Comparison of ENCODE assay signal across 8 cellular contexts in genomic region chr5:135565691-135566421, GRCh38. TPM values are rescaled to one million over a fixed set of nuclear protein-coding genes. Genes with fewer than 3 reads are reported as not detected.
A peak's percentile ranks its signal among the peaks of the same experiment; 100 is the strongest.
DNase-seq lines count a peak whose midpoint lies in the region; ATAC-seq and TF ChIP-seq lines count a peak whose summit lies in the region.

No MANE protein-coding gene starts in this region.

- intact Hi-C loops in left ventricle myocardium inferior (cut with micrococcal nuclease) = no loop called here
- intact Hi-C loops in sigmoid colon (cut with DNase I) = loop anchor here (10.0 kb wide), 1 partner anchor 649 kb away; no protein-coding TSS in a partner anchor

- DNase-seq in Jurkat, Clone E6-1 (ENCODE audit: low read depth, low spot score) = peak; percentile 44
- DNase-seq in SKM-1 (lab: John Stamatoyannopoulos, UW; ENCODE audit: unreplicated experiment) (peak; percentile 65), left ventricle myocardium inferior (peak; percentile 68), sigmoid colon (peak; percentile 74)
- peak; percentile 39 for DNase-seq in activated naive CD8-positive, alpha-beta T cell treated with anti-CD3 and anti-CD28 coated beads, Interleukin-2, amount 50 U/mL, for 16 hours (ENCODE audit: low read depth, low spot score)

- H3K9me3 ChIP-seq in left ventricle myocardium inferior (replicated peaks) (no peaks in the 10 kb centered on the region), sigmoid colon (no peaks in the 10 kb centered on the region)

- peaks cover 49% of the 10 kb centered on the region for H3K27me3 ChIP-seq in left ventricle myocardium inferior (ENCODE audit: low read depth)
- no peaks in the 10 kb centered on the region for H3K27me3 ChIP-seq in sigmoid colon

- TF ChIP-seq EP300 in sigmoid colon (IDR thresholded peaks at IDR 0.05) = no peak

- H3K27ac ChIP-seq in left ventricle myocardium inferior (replicated peaks) = no peak overlapping the region
- no peak overlapping the region for H3K27ac ChIP-seq in sigmoid colon

- no peak for ATAC-seq in HG02840 (IDR thresholded peaks at IDR 0.05; ENCODE audit: low FRiP score, unreplicated experiment)
- ATAC-seq in GM19452 (IDR thresholded peaks at IDR 0.05; ENCODE audit: unreplicated experiment) = no peak

- no peak for TF ChIP-seq POLR2A in sigmoid colon (IDR thresholded peaks at IDR 0.05)

- TF ChIP-seq CTCF in GM12873 (IDR thresholded peaks at IDR 0.05; ENCODE audit: insufficient read depth, low read depth, low read length, missing control alignments) (peak; percentile 95), left ventricle myocardium inferior (IDR thresholded peaks at IDR 0.05; ENCODE audit: borderline replicate concordance) (peak; percentile 89), sigmoid colon (IDR thresholded peaks at IDR 0.05) (peak in 3 of 4 experiments; percentile 47 to 75 (median 48))

- H3K36me3 ChIP-seq in left ventricle myocardium inferior = no peaks in the 10 kb centered on the region
- H3K36me3 ChIP-seq in sigmoid colon = no peaks in the 10 kb centered on the region

- no peak overlapping the region for H3K4me3 ChIP-seq in Jurkat, Clone E6-1 (ENCODE audit: low read length)
- H3K4me3 ChIP-seq in left ventricle myocardium inferior (no peak overlapping the region), sigmoid colon (no peak overlapping the region)

- no peaks in the 10 kb centered on the region for H3K4me1 ChIP-seq in left ventricle myocardium inferior
- peaks cover 0 to 3% (median 0%) of the 10 kb centered on the region in 4 donors for H3K4me1 ChIP-seq in sigmoid colon

- 37% methylated on average over 16 of the region's 16 CpGs for WGBS in sigmoid colon, 2 donors

RNA-seq across cellular contexts. Expression of gene CXCL14, which starts 12.9 kb away (rescaled TPM):
- polyA plus RNA-seq in Jurkat, Clone E6-1 (2012; ENCODE audit: insufficient read depth, insufficient read length) = not detected
- 0.49 TPM for total RNA-seq in left ventricle myocardium inferior
- 10 to 100 TPM in 2 of 4 donors, 1 to 10 TPM in 2; 2.2 to 16.1 (median 12.3) TPM for total RNA-seq in sigmoid colon
- polyA plus RNA-seq in sigmoid colon = 10 to 100 TPM; 24.5 to 56.7 (median 46.2) TPM

RNA-seq across cellular contexts. Expression of gene NEUROG1, which starts 30.1 kb away (rescaled TPM):
- not detected for polyA plus RNA-seq in Jurkat, Clone E6-1 (2012; ENCODE audit: insufficient read depth, insufficient read length)
- total RNA-seq in left ventricle myocardium inferior (not detected), sigmoid colon (not detected)
- polyA plus RNA-seq in sigmoid colon = not detected
